1 cellular context compared by ENCODE assay signal in genomic region chr6:170584181-170584953, GRCh38.
A peak's percentile ranks its signal among the peaks of the same experiment; 100 is the strongest.
TF ChIP-seq lines count a peak whose summit lies in the region.

A gene with protein sequence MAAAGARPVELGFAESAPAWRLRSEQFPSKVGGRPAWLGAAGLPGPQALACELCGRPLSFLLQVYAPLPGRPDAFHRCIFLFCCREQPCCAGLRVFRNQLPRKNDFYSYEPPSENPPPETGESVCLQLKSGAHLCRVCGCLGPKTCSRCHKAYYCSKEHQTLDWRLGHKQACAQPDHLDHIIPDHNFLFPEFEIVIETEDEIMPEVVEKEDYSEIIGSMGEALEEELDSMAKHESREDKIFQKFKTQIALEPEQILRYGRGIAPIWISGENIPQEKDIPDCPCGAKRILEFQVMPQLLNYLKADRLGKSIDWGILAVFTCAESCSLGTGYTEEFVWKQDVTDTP (minus strand): TSS chr6:170584637. CDS start chr6:170584581, 56 bp downstream.

TF ChIP-seq in K562, 482 proteins besides CTCF, POLR2A, EP300 and RAD21 (continued from another document and continues in another):
- TF ChIP-seq ZNF592 (IDR thresholded peaks at IDR 0.05) (peak; percentile 56; the same call in 1 of the 2 replicates), KDM4B (IDR thresholded peaks at IDR 0.05; ENCODE audit: borderline replicate concordance in 2 of 2, low read depth in 1 of 2) (peak in 1 of 2 experiments; percentile 95; a peak in 2 of 4 replicates), ZNF408 (CRISPR knock-in tag; IDR thresholded peaks at IDR 0.05; ENCODE audit: low read depth) (no peak), RBBP5 (IDR thresholded peaks at IDR 0.05; ENCODE audit: borderline replicate concordance, insufficient read depth, low read length, poor library complexity, severe bottlenecking) (peak; percentile 100), NR4A1 (CRISPR knock-in tag; IDR thresholded peaks at IDR 0.05) (no peak), NR4A1 (tag; IDR thresholded peaks at IDR 0.05) (0 out of 2 replicates have a peak, but pooled peaks have one; percentile 62), DACH1 (IDR thresholded peaks at IDR 0.05; ENCODE audit: partially characterized antibody) (peak; percentile 80), BHLHE40 (IDR thresholded peaks at IDR 0.05; ENCODE audit: low read length) (peak; percentile 47), FOXJ2 (tag; IDR thresholded peaks at IDR 0.05) (no peak), HOMEZ (CRISPR knock-in tag; IDR thresholded peaks at IDR 0.05) (0 out of 2 replicates have a peak, but pooled peaks have one; percentile 69), KDM5B (IDR thresholded peaks at IDR 0.05; ENCODE audit: insufficient replicate concordance, low read depth, low read length) (peak; percentile 81), TGIF2 (CRISPR knock-in tag; IDR thresholded peaks at IDR 0.05) (no peak), HMGN3 (IDR thresholded peaks at IDR 0.05; ENCODE audit: borderline replicate concordance, extremely low read depth, insufficient read length, low read depth, low read length) (peak; percentile 80), HDAC1 (IDR thresholded peaks at IDR 0.05) (peak in 1 of 2 experiments; percentile 84; a peak in 2 of 4 replicates), SAP30 (IDR thresholded peaks at IDR 0.05; ENCODE audit: borderline replicate concordance, insufficient read depth, low read depth, low read length, poor library complexity, severe bottlenecking) (peak; percentile 94), BMI1 (IDR thresholded peaks at IDR 0.05; ENCODE audit: low read length) (no peak), ZNF398 (CRISPR knock-in tag; IDR thresholded peaks at IDR 0.05) (no peak), RBM39 (optimal IDR thresholded peaks at IDR 0.05; ENCODE audit: low read depth, low read length) (no peak), ZNF696 (CRISPR knock-in tag; conservative IDR thresholded peaks at IDR 0.05) (no peak), JUN (IDR thresholded peaks at IDR 0.05; ENCODE audit: borderline replicate concordance, low read depth, low read length) (no peak; the same call in 1 of the 2 replicates), JUN (CRISPR knock-in tag; IDR thresholded peaks at IDR 0.05; ENCODE audit: borderline replicate concordance) (no peak; the same call in 1 of the 2 replicates), ZNF280B (CRISPR knock-in tag; IDR thresholded peaks at IDR 0.05) (no peak), RBM25 (IDR thresholded peaks at IDR 0.05; ENCODE audit: low read depth, low read length, severe bottlenecking) (no peak), HNRNPH1 (optimal IDR thresholded peaks at IDR 0.05; ENCODE audit: low read depth, low read length) (no peak), KLF6 (CRISPR knock-in tag; IDR thresholded peaks at IDR 0.05; ENCODE audit: borderline replicate concordance) (no peak), DNMT1 (IDR thresholded peaks at IDR 0.05) (no peak), ZNF23 (CRISPR knock-in tag; IDR thresholded peaks at IDR 0.05) (no peak), RNF2 (IDR thresholded peaks at IDR 0.05) (no peak), ZBTB34 (CRISPR knock-in tag; IDR thresholded peaks at IDR 0.05) (no peak), NRF1 (conservative IDR thresholded peaks at IDR 0.05 in 1 of 2, IDR thresholded peaks at IDR 0.05 in 1 of 2) (peak; percentile 86 to 88), ZNF140 (CRISPR knock-in tag; IDR thresholded peaks at IDR 0.05) (no peak), ARHGAP35 (IDR thresholded peaks at IDR 0.05; ENCODE audit: partially characterized antibody) (no peak), IFI16 (CRISPR knock-in tag; IDR thresholded peaks at IDR 0.05) (no peak), ZNF449 (CRISPR knock-in tag; IDR thresholded peaks at IDR 0.05) (no peak)
- TF ChIP-seq, protein P1, sequence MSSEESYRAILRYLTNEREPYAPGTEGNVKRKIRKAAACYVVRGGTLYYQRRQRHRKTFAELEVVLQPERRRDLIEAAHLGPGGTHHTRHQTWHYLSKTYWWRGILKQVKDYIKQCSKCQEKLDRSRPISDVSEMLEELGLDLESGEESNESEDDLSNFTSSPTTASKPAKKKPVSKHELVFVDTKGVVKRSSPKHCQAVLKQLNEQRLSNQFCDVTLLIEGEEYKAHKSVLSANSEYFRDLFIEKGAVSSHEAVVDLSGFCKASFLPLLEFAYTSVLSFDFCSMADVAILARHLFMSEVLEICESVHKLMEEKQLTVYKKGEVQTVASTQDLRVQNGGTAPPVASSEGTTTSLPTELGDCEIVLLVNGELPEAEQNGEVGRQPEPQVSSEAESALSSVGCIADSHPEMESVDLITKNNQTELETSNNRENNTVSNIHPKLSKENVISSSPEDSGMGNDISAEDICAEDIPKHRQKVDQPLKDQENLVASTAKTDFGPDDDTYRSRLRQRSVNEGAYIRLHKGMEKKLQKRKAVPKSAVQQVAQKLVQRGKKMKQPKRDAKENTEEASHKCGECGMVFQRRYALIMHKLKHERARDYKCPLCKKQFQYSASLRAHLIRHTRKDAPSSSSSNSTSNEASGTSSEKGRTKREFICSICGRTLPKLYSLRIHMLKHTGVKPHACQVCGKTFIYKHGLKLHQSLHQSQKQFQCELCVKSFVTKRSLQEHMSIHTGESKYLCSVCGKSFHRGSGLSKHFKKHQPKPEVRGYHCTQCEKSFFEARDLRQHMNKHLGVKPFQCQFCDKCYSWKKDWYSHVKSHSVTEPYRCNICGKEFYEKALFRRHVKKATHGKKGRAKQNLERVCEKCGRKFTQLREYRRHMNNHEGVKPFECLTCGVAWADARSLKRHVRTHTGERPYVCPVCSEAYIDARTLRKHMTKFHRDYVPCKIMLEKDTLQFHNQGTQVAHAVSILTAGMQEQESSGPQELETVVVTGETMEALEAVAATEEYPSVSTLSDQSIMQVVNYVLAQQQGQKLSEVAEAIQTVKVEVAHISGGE (CRISPR knock-in tag; IDR thresholded peaks at IDR 0.05): peak; percentile 93 to 99 (median 96); a peak in 5 of 6 replicates
- TF ChIP-seq, protein P2, sequence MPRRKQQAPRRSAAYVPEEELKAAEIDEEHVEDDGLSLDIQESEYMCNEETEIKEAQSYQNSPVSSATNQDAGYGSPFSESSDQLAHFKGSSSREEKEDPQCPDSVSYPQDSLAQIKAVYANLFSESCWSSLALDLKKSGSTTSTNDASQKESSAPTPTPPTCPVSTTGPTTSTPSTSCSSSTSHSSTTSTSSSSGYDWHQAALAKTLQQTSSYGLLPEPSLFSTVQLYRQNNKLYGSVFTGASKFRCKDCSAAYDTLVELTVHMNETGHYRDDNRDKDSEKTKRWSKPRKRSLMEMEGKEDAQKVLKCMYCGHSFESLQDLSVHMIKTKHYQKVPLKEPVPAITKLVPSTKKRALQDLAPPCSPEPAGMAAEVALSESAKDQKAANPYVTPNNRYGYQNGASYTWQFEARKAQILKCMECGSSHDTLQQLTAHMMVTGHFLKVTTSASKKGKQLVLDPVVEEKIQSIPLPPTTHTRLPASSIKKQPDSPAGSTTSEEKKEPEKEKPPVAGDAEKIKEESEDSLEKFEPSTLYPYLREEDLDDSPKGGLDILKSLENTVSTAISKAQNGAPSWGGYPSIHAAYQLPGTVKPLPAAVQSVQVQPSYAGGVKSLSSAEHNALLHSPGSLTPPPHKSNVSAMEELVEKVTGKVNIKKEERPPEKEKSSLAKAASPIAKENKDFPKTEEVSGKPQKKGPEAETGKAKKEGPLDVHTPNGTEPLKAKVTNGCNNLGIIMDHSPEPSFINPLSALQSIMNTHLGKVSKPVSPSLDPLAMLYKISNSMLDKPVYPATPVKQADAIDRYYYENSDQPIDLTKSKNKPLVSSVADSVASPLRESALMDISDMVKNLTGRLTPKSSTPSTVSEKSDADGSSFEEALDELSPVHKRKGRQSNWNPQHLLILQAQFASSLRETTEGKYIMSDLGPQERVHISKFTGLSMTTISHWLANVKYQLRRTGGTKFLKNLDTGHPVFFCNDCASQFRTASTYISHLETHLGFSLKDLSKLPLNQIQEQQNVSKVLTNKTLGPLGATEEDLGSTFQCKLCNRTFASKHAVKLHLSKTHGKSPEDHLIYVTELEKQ (CRISPR knock-in tag; IDR thresholded peaks at IDR 0.05): no peak
